20 cellular contexts compared by ENCODE assay signal in the genomic region with DNA sequence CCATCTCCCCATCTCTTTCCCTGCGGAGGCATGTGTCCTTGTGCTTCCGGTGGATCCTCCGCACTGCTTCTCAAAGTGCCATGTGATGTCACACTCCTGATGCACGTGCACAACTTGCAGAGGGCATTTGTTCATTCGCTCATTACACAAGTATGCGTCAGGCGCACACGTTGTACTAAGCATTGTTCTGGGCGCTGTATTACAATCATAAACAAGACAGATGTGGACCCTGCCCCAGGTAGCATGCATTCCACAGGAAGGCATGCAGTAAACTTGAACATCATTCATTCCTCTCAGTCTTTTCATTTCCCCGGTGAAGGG. TPM values are rescaled to one million over a fixed set of nuclear protein-coding genes. Genes with fewer than 3 reads are reported as not detected.
DNase-seq lines count a peak whose midpoint lies in the region; ATAC-seq, FAIRE-seq and TF ChIP-seq lines count a peak whose summit lies in the region.
"Had no signal": no experiment of that assay in that cellular context is flagged by ENCODE, and none has a peak within 500 bp of the region (broad histone marks: within the 10 kb centered on the region; RNA-seq: fewer than 3 reads in every experiment).

No MANE protein-coding gene starts in this region.

- in situ Hi-C loops in K562 (cut with MboI): no loop called here

- H4K20me1 ChIP-seq in GM23338 (replicated peaks; ENCODE audit: insufficient read depth) (no peaks in the 10 kb centered on the region), K562 (replicated peaks; ENCODE audit: control insufficient read depth, insufficient read depth, low read length) (0 out of 2 replicates have a peak, but pooled peaks cover 3% of the 10 kb centered on the region)

- H3K4me2 ChIP-seq in GM23338 (no peak overlapping the region), K562 (ENCODE audit: insufficient read depth, low read length) (no peak overlapping the region)

- CTCF ChIA-PET in K562 (lab: Yijun Ruan, JAX; ENCODE audit: low intra/inter-chr PET ratio): no interaction called here

- FAIRE-seq in K562 (lab: Jason Lieb, UNC) (no peak), urothelium cell line (lab: Jason Lieb, UNC) (peak; percentile 86)
- FAIRE-seq: G401.6, GM12892, H54 had no signal

- WGBS in K562 (ENCODE audit: insufficient coverage, low coverage, missing lambda C conversion rate): 40% methylated on average over 10 of the region's 10 CpGs

- BruUV-seq in K562 (replicated peaks; lab: Mats Ljungman, UMichigan): no TSS peak

- H3K27me3 ChIP-seq in GM23338 (ENCODE audit: insufficient read depth) (no peaks in the 10 kb centered on the region), K562 (ENCODE audit: control insufficient read depth in 2 of 2, insufficient read depth in 2 of 2, low read length in 2 of 2) (peaks cover 10 to 38% of the 10 kb centered on the region in 2 experiments)

- no peaks in the 10 kb centered on the region for H3K9me1 ChIP-seq in K562 (ENCODE audit: control insufficient read depth, insufficient read depth, low read length)

- intact Hi-C loops in K562 (cut with micrococcal nuclease): no loop called here

- POLR2A ChIA-PET in K562 (lab: Yijun Ruan, JAX): interaction anchor here (0.6 kb wide), 1 partner anchor 1322 kb away, joined by 4 read pairs; no protein-coding TSS in a partner anchor

- no peaks in the 10 kb centered on the region for H3F3A ChIP-seq in GM23338 (replicated peaks; ENCODE audit: low read depth)

- TF ChIP-seq EP300 in K562 (IDR thresholded peaks at IDR 0.05; ENCODE audit: low read length): no peak

- peaks cover 2% of the 10 kb centered on the region for H3K27me3 Mint-ChIP-seq in GM23338 (ENCODE audit: insufficient read depth, low read depth, poor library complexity)

- H3K4me3 ChIP-seq in GM23338 (no peak overlapping the region), K562 (no peak overlapping the region)
- H3K4me3 ChIP-seq: GM23248, HAP-1 had no signal

- H3K36me3 Mint-ChIP-seq in GM23338 (ENCODE audit: low read depth): no peaks in the 10 kb centered on the region
- H3K36me3 Mint-ChIP-seq: CD4-positive, alpha-beta memory T cell had no signal

- H3K4me1 Mint-ChIP-seq in GM23338: peaks cover 7% of the 10 kb centered on the region
- H3K4me1 Mint-ChIP-seq: CD4-positive, alpha-beta memory T cell had no signal

- no peak overlapping the region for H3K9ac ChIP-seq in K562 (ENCODE audit: insufficient read depth in 1 of 2, low read depth in 2 of 2, low read length in 2 of 2)
- H3K9ac ChIP-seq: GM23248 had no signal

- no peak for ATAC-seq in GM23338
- no peak for ATAC-seq in K562
- ATAC-seq in GM21619 (IDR thresholded peaks at IDR 0.05; ENCODE audit: unreplicated experiment): no peak

- H3K36me3 ChIP-seq in GM23338 (ENCODE audit: insufficient read depth) (no peaks in the 10 kb centered on the region), K562 (ENCODE audit: control insufficient read depth, insufficient read depth, low read length) (no peaks in the 10 kb centered on the region)
- H3K36me3 ChIP-seq: HAP-1 had no signal

- TF ChIP-seq CTCF in GM23338 (conservative IDR thresholded peaks at IDR 0.05; ENCODE audit: low read depth in 2 of 2) (no peak), K562 (IDR thresholded peaks at IDR 0.05 in 2 of 3, conservative IDR thresholded peaks at IDR 0.05 in 1 of 3; ENCODE audit: insufficient read depth in 2 of 3, low read depth in 1 of 3, low read length in 3 of 3) (no peak)

- DNase-seq in activated CD4-positive, CD25-positive, alpha-beta regulatory T cell treated with anti-CD3 and anti-CD28 coated beads, Interleukin-2, amount 50 U/mL, for 72 hours: peak; percentile 24
- no peak for DNase-seq in activated CD4-positive, CD25-positive, alpha-beta regulatory T cell (lab: John Stamatoyannopoulos, UW)
- DNase-seq in GM23338 (ENCODE audit: low spot score) (no peak), K562 (ENCODE audit: extremely low read depth in 1 of 4, low spot score in 3 of 4) (no peak), urothelium cell line (ENCODE audit: low spot score) (no peak)
- DNase-seq: C1 segment of cervical spinal cord; Calu3; CD4-positive, alpha-beta memory T cell; COR-L47; DND-41; GM23248; HFFc6 had no signal

- H3K79me2 ChIP-seq in GM23338 (replicated peaks; ENCODE audit: insufficient read depth) (no peaks in the 10 kb centered on the region), K562 (ENCODE audit: control insufficient read depth, insufficient read depth, low read length) (no peaks in the 10 kb centered on the region)

- no peak overlapping the region for H3K4me3 Mint-ChIP-seq in GM23338
- H3K4me3 Mint-ChIP-seq: CD4-positive, alpha-beta memory T cell; HFFc6 had no signal

- no peaks in the 10 kb centered on the region for H3K9me2 ChIP-seq in GM23338 (ENCODE audit: insufficient read depth)

- no peaks in the 10 kb centered on the region for H3K9me3 Mint-ChIP-seq in GM23338
- H3K9me3 Mint-ChIP-seq: CD4-positive, alpha-beta memory T cell; HFFc6 had no signal

- no peak for TF ChIP-seq POLR2A in K562 (conservative IDR thresholded peaks at IDR 0.05)

- TF ChIP-seq RAD21 in K562 (CRISPR knock-in tag; conservative IDR thresholded peaks at IDR 0.05 in 1 of 2, IDR thresholded peaks at IDR 0.05 in 1 of 2): no peak

- no peaks in the 10 kb centered on the region for H3K9me3 ChIP-seq in K562 (replicated peaks; ENCODE audit: control insufficient read depth, insufficient read depth, low read depth, low read length)
- H3K9me3 ChIP-seq: HAP-1 had no signal

- no peak overlapping the region for H3K27ac Mint-ChIP-seq in GM23338
- H3K27ac Mint-ChIP-seq: HFFc6 had no signal

- H3K27ac ChIP-seq in GM23338 (ENCODE audit: low read depth) (no peak overlapping the region), K562 (ENCODE audit: extremely low read depth, low read depth, low read length) (no peak overlapping the region; the same call in 2 of the 3 replicates)
- H3K27ac ChIP-seq: GM23248 had no signal

- no peaks in the 10 kb centered on the region for H3K4me1 ChIP-seq in GM23338 (ENCODE audit: insufficient read depth)
- H3K4me1 ChIP-seq in K562 (replicated peaks in 1 of 2; ENCODE audit: control insufficient read depth in 2 of 2, insufficient read depth in 2 of 2, low read length in 2 of 2): peaks cover 4 to 12% of the 10 kb centered on the region in 2 experiments; a peak in 2 of 5 replicates
- H3K4me1 ChIP-seq: HAP-1 had no signal

- H2AFZ ChIP-seq in GM23338 (peak overlapping the region; percentile 74; the same call in 1 of the 2 replicates), K562 (ENCODE audit: low read depth, low read length) (0 out of 2 replicates have a peak overlapping the region, but pooled peaks have one; percentile 57)
- H2AFZ ChIP-seq: GM23248 had no signal

RNA-seq across cellular contexts. Expression of a gene that starts 9.0 kb away (rescaled TPM):
- total RNA-seq in GM23338 (2014; rRNA removed; shearing (Covaris generic)): 0.35 and 4.6 TPM in 2 replicates
- 1.1 and 2.6 TPM in 2 replicates for polyA plus RNA-seq in GM23338 (2016; fragmentation: Nextera tagmentation; extraction: Ambion mirVana)
- total RNA-seq in K562 (2011; cell fraction: chromatin; rRNA removed; ENCODE audit: low replicate concordance): not detected in 2 replicates
- total RNA-seq in K562 (2011; cell fraction: nucleolus; rRNA removed): not detected in 2 replicates
- not detected in 2 replicates for total RNA-seq in K562 (2011; cell fraction: nucleoplasm; rRNA removed)
- total RNA-seq in K562 (2014; rRNA removed): not detected in 2 replicates
- not detected in 2 replicates for total RNA-seq in K562 (2014; rRNA removed; fragmentation: Illumina TruSeq; extraction: Trizol)
- not detected in 2 replicates for total RNA-seq in K562 (2015; rRNA removed; fragmentation: Illumina TruSeq; extraction: Trizol)
- total RNA-seq in K562 (2021): not detected in 2 replicates
- polyA plus RNA-seq in K562 (2011; rRNA removed): not detected in 2 replicates
- not detected in 2 replicates for polyA plus RNA-seq in K562 (2011; cell fraction: cytosol; rRNA removed)
- not detected in 2 replicates for polyA plus RNA-seq in K562 (2011; cell fraction: nucleus; rRNA removed)
- not detected in 2 replicates for polyA plus RNA-seq in K562 (2012)
- polyA plus RNA-seq in K562 (2014; fragmentation: Illumina TruSeq; extraction: Trizol): not detected in 2 replicates
- not detected for polyA plus RNA-seq in K562 (2014; fragmentation: Nextera tagmentation; extraction: Ambion mirVana)
- polyA plus RNA-seq in K562 (2014; rRNA removed): not detected in 2 replicates
- polyA minus RNA-seq in K562 (2011; rRNA and poly(A)+ RNA removed): not detected in 2 replicates
- polyA minus RNA-seq in K562 (2011; cell fraction: cytosol; rRNA and poly(A)+ RNA removed): not detected in 2 replicates
- not detected in 2 replicates for polyA minus RNA-seq in K562 (2011; cell fraction: nucleus; rRNA and poly(A)+ RNA removed)
- total RNA-seq: A172; A673; Calu3; CD4-positive, alpha-beta memory T cell; GM23248; HFFc6 had no signal
- polyA plus RNA-seq: BJ, GM23248 had no signal

RNA-seq across cellular contexts. Expression of a gene that starts 37.1 kb away (rescaled TPM):
- 156 and 162 TPM in 2 replicates for total RNA-seq in GM23338 (2014; rRNA removed; shearing (Covaris generic))
- 72.5 and 82.9 TPM in 2 replicates for polyA plus RNA-seq in GM23338 (2016; fragmentation: Nextera tagmentation; extraction: Ambion mirVana)
- 345 and 988 TPM in 2 replicates for total RNA-seq in K562 (2011; cell fraction: chromatin; rRNA removed; ENCODE audit: low replicate concordance)
- total RNA-seq in K562 (2011; cell fraction: nucleolus; rRNA removed): 627 and 629 TPM in 2 replicates
- total RNA-seq in K562 (2011; cell fraction: nucleoplasm; rRNA removed): 447 and 454 TPM in 2 replicates
- 248 and 298 TPM in 2 replicates for total RNA-seq in K562 (2014; rRNA removed)
- total RNA-seq in K562 (2014; rRNA removed; fragmentation: Illumina TruSeq; extraction: Trizol): 111 and 141 TPM in 2 replicates
- total RNA-seq in K562 (2015; rRNA removed; fragmentation: Illumina TruSeq; extraction: Trizol): 140 and 152 TPM in 2 replicates
- 258 and 287 TPM in 2 replicates for total RNA-seq in K562 (2021)
- 278 and 317 TPM in 2 replicates for polyA plus RNA-seq in K562 (2011; rRNA removed)
- 213 and 315 TPM in 2 replicates for polyA plus RNA-seq in K562 (2011; cell fraction: cytosol; rRNA removed)
- polyA plus RNA-seq in K562 (2011; cell fraction: nucleus; rRNA removed): 714 and 782 TPM in 2 replicates
- 183 and 269 TPM in 2 replicates for polyA plus RNA-seq in K562 (2012)
- polyA plus RNA-seq in K562 (2014; fragmentation: Illumina TruSeq; extraction: Trizol): 295 and 322 TPM in 2 replicates
- polyA plus RNA-seq in K562 (2014; fragmentation: Nextera tagmentation; extraction: Ambion mirVana): 10 to 100 TPM; 11.2 to 34.9 TPM
- polyA plus RNA-seq in K562 (2014; rRNA removed): 216 and 223 TPM in 2 replicates
- polyA minus RNA-seq in K562 (2011; rRNA and poly(A)+ RNA removed): 276 and 311 TPM in 2 replicates
- polyA minus RNA-seq in K562 (2011; cell fraction: cytosol; rRNA and poly(A)+ RNA removed): 198 and 207 TPM in 2 replicates
- polyA minus RNA-seq in K562 (2011; cell fraction: nucleus; rRNA and poly(A)+ RNA removed): 413 and 539 TPM in 2 replicates

RNA-seq across cellular contexts. Expression of a gene that starts 59.8 kb away (rescaled TPM):
- 9.9 and 11.2 TPM in 2 replicates for total RNA-seq in GM23338 (2014; rRNA removed; shearing (Covaris generic))
- polyA plus RNA-seq in GM23338 (2016; fragmentation: Nextera tagmentation; extraction: Ambion mirVana) (4.9 and 6.1 TPM in 2 replicates), K562 (2011; rRNA removed) (0.01 and 0.03 TPM in 2 replicates), K562 (2014; fragmentation: Illumina TruSeq; extraction: Trizol) (0.01 and 0.03 TPM in 2 replicates), K562 (2014; fragmentation: Nextera tagmentation; extraction: Ambion mirVana) (not detected), K562 (2014; rRNA removed) (0.04 TPM in 1 of 2 replicates, not detected in the other)
- 0.11 and 0.79 TPM in 2 replicates for total RNA-seq in K562 (2011; cell fraction: chromatin; rRNA removed; ENCODE audit: low replicate concordance)
- under 0.01 TPM in 1 of 2 replicates, not detected in the other for total RNA-seq in K562 (2011; cell fraction: nucleolus; rRNA removed)
- 0.08 TPM in 1 of 2 replicates, not detected in the other for total RNA-seq in K562 (2011; cell fraction: nucleoplasm; rRNA removed)
- total RNA-seq in K562 (2014; rRNA removed) (under 0.01 TPM in 1 of 2 replicates, not detected in the other), K562 (2014; rRNA removed; fragmentation: Illumina TruSeq; extraction: Trizol) (not detected in 2 replicates), K562 (2015; rRNA removed; fragmentation: Illumina TruSeq; extraction: Trizol) (not detected in 2 replicates), K562 (2021) (0.02 and 0.04 TPM in 2 replicates)
- 0.01 and 0.03 TPM in 2 replicates for polyA plus RNA-seq in K562 (2011; cell fraction: cytosol; rRNA removed)
- polyA plus RNA-seq in K562 (2011; cell fraction: nucleus; rRNA removed): 0.06 and 0.16 TPM in 2 replicates
- 0.03 and 0.04 TPM in 2 replicates for polyA plus RNA-seq in K562 (2012)
- not detected in 2 replicates for polyA minus RNA-seq in K562 (2011; rRNA and poly(A)+ RNA removed)
- not detected in 2 replicates for polyA minus RNA-seq in K562 (2011; cell fraction: cytosol; rRNA and poly(A)+ RNA removed)
- polyA minus RNA-seq in K562 (2011; cell fraction: nucleus; rRNA and poly(A)+ RNA removed): 0.11 and 0.13 TPM in 2 replicates
- total RNA-seq: CD4-positive, alpha-beta memory T cell had no signal
- polyA plus RNA-seq: CD4-positive, alpha-beta memory T cell had no signal
